In genomic region chr22:26483439-26484359, GRCh38 we compare ENCODE assay signal across 1 cellular context.
TF ChIP-seq lines count a peak whose summit lies in the region.

HPS4 (minus strand) TSS chr22:26483783; CDS start chr22:26481762, 2,021 bp downstream.
SRRD (plus strand) TSS chr22:26483877; CDS start chr22:26483891, 14 bp downstream.

TF ChIP-seq in WTC11, 78 proteins besides CTCF, POLR2A, EP300 and RAD21 (continued from another document):
- TF ChIP-seq PRDM15 (CRISPR knock-in tag; IDR thresholded peaks at IDR 0.05) (no peak), FOXK1 (CRISPR knock-in tag; IDR thresholded peaks at IDR 0.05) (peak; percentile 95), CREM (CRISPR knock-in tag; IDR thresholded peaks at IDR 0.05) (peak; percentile 100), TEAD1 (CRISPR knock-in tag; IDR thresholded peaks at IDR 0.05) (peak; percentile 48; the same call in 1 of the 2 replicates), GABPB1 (CRISPR knock-in tag; IDR thresholded peaks at IDR 0.05) (no peak; the same call in 1 of the 2 replicates), ZNF532 (CRISPR knock-in tag; IDR thresholded peaks at IDR 0.05; ENCODE audit: borderline replicate concordance) (no peak), RELA (CRISPR knock-in tag; IDR thresholded peaks at IDR 0.05; ENCODE audit: borderline replicate concordance) (no peak), KAT7 (CRISPR knock-in tag; IDR thresholded peaks at IDR 0.05; ENCODE audit: borderline replicate concordance) (peak; percentile 86; the same call in 1 of the 2 replicates), JUN (CRISPR knock-in tag; IDR thresholded peaks at IDR 0.05) (no peak), NFYB (CRISPR knock-in tag; conservative IDR thresholded peaks at IDR 0.05; ENCODE audit: low read depth) (no peak), FOXJ3 (CRISPR knock-in tag; IDR thresholded peaks at IDR 0.05; ENCODE audit: borderline replicate concordance) (no peak), SMAD4 (CRISPR knock-in tag; IDR thresholded peaks at IDR 0.05) (no peak), ZNF423 (CRISPR knock-in tag; IDR thresholded peaks at IDR 0.05) (no peak; the same call in 1 of the 2 replicates), MXD4 (CRISPR knock-in tag; IDR thresholded peaks at IDR 0.05; ENCODE audit: borderline replicate concordance) (no peak), USF2 (CRISPR knock-in tag; IDR thresholded peaks at IDR 0.05) (peak; percentile 92), TEAD4 (CRISPR knock-in tag; IDR thresholded peaks at IDR 0.05) (no peak), E2F4 (CRISPR knock-in tag; IDR thresholded peaks at IDR 0.05; ENCODE audit: borderline replicate concordance, low read depth) (no peak), ZMAT4 (CRISPR knock-in tag; IDR thresholded peaks at IDR 0.05) (no peak), ZNF281 (CRISPR knock-in tag; IDR thresholded peaks at IDR 0.05) (no peak), STAT6 (CRISPR knock-in tag; conservative IDR thresholded peaks at IDR 0.05; ENCODE audit: low read depth) (0 out of 2 replicates have a peak, but pooled peaks have one; percentile 56), SOX15 (CRISPR knock-in tag; IDR thresholded peaks at IDR 0.05) (no peak), ZNF138 (CRISPR knock-in tag; conservative IDR thresholded peaks at IDR 0.05) (0 out of 2 replicates have a peak, but pooled peaks have one; percentile 25), ETV6 (CRISPR knock-in tag; IDR thresholded peaks at IDR 0.05) (peak; percentile 96), OVOL2 (CRISPR knock-in tag; IDR thresholded peaks at IDR 0.05; ENCODE audit: borderline replicate concordance) (no peak), ESRRA (CRISPR knock-in tag; IDR thresholded peaks at IDR 0.05; ENCODE audit: borderline replicate concordance) (no peak), MLX (CRISPR knock-in tag; IDR thresholded peaks at IDR 0.05) (0 out of 2 replicates have a peak, but pooled peaks have one; percentile 36), ATF6 (CRISPR knock-in tag; IDR thresholded peaks at IDR 0.05) (no peak), ZNF416 (CRISPR knock-in tag; IDR thresholded peaks at IDR 0.05) (no peak), ZBTB21 (CRISPR knock-in tag; IDR thresholded peaks at IDR 0.05; ENCODE audit: borderline replicate concordance) (peak; percentile 91), ZNF232 (CRISPR knock-in tag; IDR thresholded peaks at IDR 0.05) (no peak; the same call in 1 of the 2 replicates), RORB (CRISPR knock-in tag; IDR thresholded peaks at IDR 0.05) (no peak), CREB1 (CRISPR knock-in tag; IDR thresholded peaks at IDR 0.05) (peak; percentile 97), CBFB (CRISPR knock-in tag; IDR thresholded peaks at IDR 0.05; ENCODE audit: low read depth) (peak; percentile 89; the same call in 1 of the 2 replicates), HMGA2 (CRISPR knock-in tag; IDR thresholded peaks at IDR 0.05) (no peak), MAX (CRISPR knock-in tag; IDR thresholded peaks at IDR 0.05) (peak; percentile 87)
